Comparison of ENCODE assay signal across 20 cellular contexts in genomic region chr15:39269821-39270220, GRCh38.
DNase-seq lines count a peak whose midpoint lies in the region; ATAC-seq and TF ChIP-seq lines count a peak whose summit lies in the region.
"Had no signal": no experiment of that assay in that cellular context is flagged by ENCODE, and none has a peak within 500 bp of the region (broad histone marks: within the 10 kb centered on the region; RNA-seq: fewer than 3 reads in every experiment).

No MANE protein-coding gene starts in this region.

- H2AK9ac ChIP-seq in IMR-90 (replicated peaks; ENCODE audit: low read depth, low read length, poor library complexity) = peak overlapping the region; percentile 42

- H4K20me1 ChIP-seq in IMR-90 (ENCODE audit: insufficient read depth, low read length) = no peaks in the 10 kb centered on the region

- no peaks in the 10 kb centered on the region for H3K27me3 ChIP-seq in ACC112 (ENCODE audit: insufficient read depth, low read length)
- no peaks in the 10 kb centered on the region for H3K27me3 ChIP-seq in IMR-90 (ENCODE audit: control insufficient read depth, insufficient read depth, low read length)
- no peaks in the 10 kb centered on the region for H3K27me3 ChIP-seq in mesenchymal stem cell (ENCODE audit: control insufficient read depth in 1 of 2, insufficient read depth in 1 of 2, low read length in 2 of 2)
- no peaks in the 10 kb centered on the region for H3K27me3 ChIP-seq in tibial nerve
- no peaks in the 10 kb centered on the region for H3K27me3 ChIP-seq in testis
- H3K27me3 ChIP-seq: esophagus squamous epithelium had no signal

- in situ Hi-C loops in IMR-90 (cut with MboI; ENCODE audit: low sequenced_read_pairs) = no loop called here

- peaks cover 3 to 11% of the 10 kb centered on the region in 2 experiments; a peak in 2 of 4 replicates for H3K79me1 ChIP-seq in IMR-90 (ENCODE audit: low read depth in 1 of 2, low read length in 2 of 2)
- H3K79me1 ChIP-seq in mesenchymal stem cell (replicated peaks; ENCODE audit: low read length, poor library complexity, severe bottlenecking) = no peaks in the 10 kb centered on the region

- peak overlapping the region; percentile 93 for H3K18ac ChIP-seq in IMR-90 (ENCODE audit: low read depth, low read length)
- peak overlapping the region in 1 of 2 experiments; percentile 80 for H3K18ac ChIP-seq in mesenchymal stem cell (ENCODE audit: low read depth in 1 of 2, low read length in 2 of 2)

- H2AK5ac ChIP-seq in IMR-90 (ENCODE audit: low read depth, low read length) (peak overlapping the region; percentile 81), mesenchymal stem cell (ENCODE audit: low read length, severe bottlenecking) (no peak overlapping the region)

- H4K91ac ChIP-seq in IMR-90 (ENCODE audit: insufficient read depth, low read depth, low read length) = peak overlapping the region; percentile 94
- H4K91ac ChIP-seq in mesenchymal stem cell (ENCODE audit: low read length) = no peak overlapping the region

- H3K36me3 ChIP-seq in ACC112 (ENCODE audit: insufficient read depth, low read length) = no peaks in the 10 kb centered on the region
- H3K36me3 ChIP-seq in IMR-90 (ENCODE audit: control insufficient read depth, insufficient read depth, low read length) = no peaks in the 10 kb centered on the region
- H3K36me3 ChIP-seq in mesenchymal stem cell (ENCODE audit: control insufficient read depth in 1 of 2, insufficient read depth in 2 of 2, low read depth in 1 of 2, low read length in 2 of 2) = no peaks in the 10 kb centered on the region
- no peaks in the 10 kb centered on the region for H3K36me3 ChIP-seq in tibial nerve
- no peaks in the 10 kb centered on the region for H3K36me3 ChIP-seq in testis (ENCODE audit: low read depth, missing control alignments)
- H3K36me3 ChIP-seq: esophagus squamous epithelium had no signal

- CTCF ChIA-PET in IMR-90 (lab: Yijun Ruan, JAX) = no interaction called here

- peak overlapping the region; percentile 99 for H2BK20ac ChIP-seq in IMR-90 (ENCODE audit: low read depth, low read length)

- H3K9ac ChIP-seq in IMR-90 (ENCODE audit: low read depth, low read length) = no peak overlapping the region
- H3K9ac ChIP-seq in mesenchymal stem cell (ENCODE audit: low read length) = no peak overlapping the region

- TF ChIP-seq CTCF in IMR-90 (conservative IDR thresholded peaks at IDR 0.05; ENCODE audit: low read depth, low read length) (no peak), VCaP (conservative IDR thresholded peaks at IDR 0.05) (no peak), tibial nerve (IDR thresholded peaks at IDR 0.05) (no peak), testis (IDR thresholded peaks at IDR 0.05) (no peak)

- H3K23ac ChIP-seq in IMR-90 (ENCODE audit: low read depth, low read length) (peak overlapping the region; percentile 95), mesenchymal stem cell (ENCODE audit: low read length in 2 of 2) (peak overlapping the region in 1 of 2 experiments; percentile 74)

- H3K4me1 ChIP-seq in ACC112 (ENCODE audit: control insufficient read depth, insufficient read depth, low read length, unreplicated experiment) (peaks cover 31% of the 10 kb centered on the region), IMR-90 (ENCODE audit: control insufficient read depth, insufficient read depth, low read length) (peaks cover 19% of the 10 kb centered on the region), mesenchymal stem cell (ENCODE audit: control insufficient read depth, insufficient read depth, low read depth, low read length) (peaks cover 2% of the 10 kb centered on the region), tibial nerve (peaks cover 0 to 22% (median 3%) of the 10 kb centered on the region in 4 donors), testis (no peaks in the 10 kb centered on the region)
- H3K4me1 ChIP-seq: esophagus squamous epithelium had no signal

- H3K4me2 ChIP-seq in IMR-90 (ENCODE audit: low read depth, low read length) (no peak overlapping the region), mesenchymal stem cell (ENCODE audit: low read length, poor library complexity, severe bottlenecking) (no peak overlapping the region)

- H4K8ac ChIP-seq in IMR-90 (ENCODE audit: low read depth in 2 of 2, low read length in 2 of 2) (peak overlapping the region; percentile 30 to 93), mesenchymal stem cell (ENCODE audit: low read length) (no peak overlapping the region)

- POLR2A ChIA-PET in IMR-90 (lab: Charles Lee; ENCODE audit: unreplicated experiment) = interaction anchor here (0.6 kb wide), 1 partner anchor 43 kb away, joined by 3 read pairs; no protein-coding TSS in a partner anchor

- no peak overlapping the region for H3K4me3 ChIP-seq in ACC112 (ENCODE audit: low read depth, low read length)
- H3K4me3 ChIP-seq in IMR-90 (ENCODE audit: insufficient read depth, low read depth, low read length) = no peak overlapping the region
- H3K4me3 ChIP-seq in mesenchymal stem cell (ENCODE audit: insufficient read depth in 1 of 2, low read depth in 1 of 2, low read length in 2 of 2) = no peak overlapping the region
- H3K4me3 ChIP-seq in tibial nerve = no peak overlapping the region
- H3K4me3 ChIP-seq in testis = no peak overlapping the region
- H3K4me3 ChIP-seq: esophagus squamous epithelium had no signal

- H2BK120ac ChIP-seq in IMR-90 (ENCODE audit: low read depth, low read length) (peak overlapping the region; percentile 100), mesenchymal stem cell (ENCODE audit: low read depth, low read length) (peak overlapping the region; percentile 27)

- no TSS peak for BruUV-seq in IMR-90 (replicated peaks; lab: Mats Ljungman, UMichigan)

- H3K4ac ChIP-seq in IMR-90 (ENCODE audit: low read depth, low read length) (peak overlapping the region; percentile 99), mesenchymal stem cell (ENCODE audit: low read depth in 1 of 2, low read length in 2 of 2) (peak overlapping the region; percentile 15 to 29)

- H2AFZ ChIP-seq in ACC112 (ENCODE audit: low read length, unreplicated experiment) (no peak overlapping the region), IMR-90 (replicated peaks; ENCODE audit: low read length, poor library complexity) (peak overlapping the region; percentile 49), mesenchymal stem cell (ENCODE audit: low read depth, low read length) (no peak overlapping the region)

- TF ChIP-seq RAD21 in IMR-90 (IDR thresholded peaks at IDR 0.05; ENCODE audit: low read length) = no peak

- peak overlapping the region; percentile 92 for H4K5ac ChIP-seq in IMR-90 (ENCODE audit: low read depth, low read length)

- H3K14ac ChIP-seq in IMR-90 (replicated peaks; ENCODE audit: low read depth, low read length) = peak overlapping the region; percentile 96
- peak overlapping the region in 1 of 2 experiments; percentile 46 for H3K14ac ChIP-seq in mesenchymal stem cell (ENCODE audit: low read length in 2 of 2)

- no peak for DNase-seq in IMR-90
- DNase-seq in mesenchymal stem cell = peak; percentile 29
- DNase-seq in tibial nerve (ENCODE audit: low spot score in 2 of 2) = no peak
- DNase-seq in NCI-H526 treated with DMSO at 0.1 percent for 48 hours (lab: John Stamatoyannopoulos, UW) = no peak
- DNase-seq in testis = no peak
- DNase-seq: activated CD4-positive, alpha-beta T cell treated with anti-CD3 and anti-CD28 coated beads, Interleukin-2, amount 50 U/mL, for 4 hours; amygdala; CD8-positive, alpha-beta T cell; central memory CD4-positive, alpha-beta T cell; effector CD8-positive, alpha-beta T cell; esophagus squamous epithelium; glutamatergic neuron; Kasumi-1; NCI-H1092 treated with DMSO at 0.1 percent for 48 hours; retina had no signal

- peaks cover 22% of the 10 kb centered on the region for H3K9me1 ChIP-seq in IMR-90 (ENCODE audit: insufficient read depth, low read length)

- dilution Hi-C loops in IMR-90 (cut with HindIII; ENCODE audit: low sequenced_read_pairs, unreplicated experiment) = no loop called here

- peak overlapping the region; percentile 99 for H2BK15ac ChIP-seq in IMR-90 (ENCODE audit: low read depth, low read length)
- no peak overlapping the region for H2BK15ac ChIP-seq in mesenchymal stem cell (ENCODE audit: low read depth, poor library complexity, severe bottlenecking)

- intact Hi-C loops in IMR-90 (cut with micrococcal nuclease) = no loop called here
- intact Hi-C loops in testis (cut with DNase I; ENCODE audit: low total_unique reads) = no loop called here

- no peaks in the 10 kb centered on the region for H3K9me3 ChIP-seq in IMR-90 (ENCODE audit: control insufficient read depth, insufficient read depth, low read length)
- H3K9me3 ChIP-seq in mesenchymal stem cell (ENCODE audit: control insufficient read depth, low read length) = no peaks in the 10 kb centered on the region
- no peaks in the 10 kb centered on the region for H3K9me3 ChIP-seq in tibial nerve
- H3K9me3 ChIP-seq in testis = no peaks in the 10 kb centered on the region
- H3K9me3 ChIP-seq: esophagus squamous epithelium had no signal

- H2BK5ac ChIP-seq in IMR-90 (ENCODE audit: low read depth, low read length, poor library complexity, severe bottlenecking) (peak overlapping the region; percentile 97), mesenchymal stem cell (ENCODE audit: low read depth, low read length, poor library complexity, severe bottlenecking) (no peak overlapping the region)

- TF ChIP-seq EP300 in tibial nerve (IDR thresholded peaks at IDR 0.05) = no peak

- ATAC-seq in IMR-90 (ENCODE audit: low read depth) (no peak), HG03039 (IDR thresholded peaks at IDR 0.05; ENCODE audit: unreplicated experiment) (no peak)
- ATAC-seq: CD8-positive, alpha-beta T cell; left lobe of liver had no signal

- peak overlapping the region; percentile 28 to 84 for H2BK12ac ChIP-seq in mesenchymal stem cell (ENCODE audit: low read length in 2 of 2)

- H3K56ac ChIP-seq in IMR-90 (ENCODE audit: extremely low read depth, insufficient read depth, low read length) = peak overlapping the region; percentile 51; the same call in 1 of the 2 replicates

- WGBS in IMR-90 (ENCODE audit: extremely low coverage in 2 of 2, insufficient read length in 1 of 2), 2 experiments = no CpG with 5 or more reads among the region's 4 CpGs
- 86% methylated on average over 4 of the region's 4 CpGs for WGBS in mesenchymal stem cell
- 67 to 74% methylated on average over 4 of the region's 4 CpGs for WGBS in tibial nerve, 2 donors
- 91 to 96% methylated on average over 4 of the region's 4 CpGs for WGBS in testis, 2 donors

- H3K27ac ChIP-seq in ACC112 (ENCODE audit: low read depth, low read length) (peak overlapping the region; percentile 87; the same call in 1 of the 2 replicates), IMR-90 (ENCODE audit: insufficient read depth, low read length) (peak overlapping the region; percentile 0; the same call in 1 of the 2 replicates), VCaP (peak overlapping the region; percentile 51), mesenchymal stem cell (ENCODE audit: low read length, poor library complexity, severe bottlenecking) (no peak overlapping the region), tibial nerve (peak overlapping the region in 2 of 4 donors; percentile 17 to 59), testis (no peak overlapping the region)
- H3K27ac ChIP-seq: esophagus squamous epithelium, RWPE1 had no signal

- no peaks in the 10 kb centered on the region for H3K79me2 ChIP-seq in ACC112 (ENCODE audit: control insufficient read depth, insufficient read depth, low read length, unreplicated experiment)

- TF ChIP-seq POLR2A in IMR-90 (IDR thresholded peaks at IDR 0.05; ENCODE audit: low read depth, low read length) (no peak), tibial nerve (IDR thresholded peaks at IDR 0.05) (no peak), testis (IDR thresholded peaks at IDR 0.05) (no peak)

TF ChIP-seq in IMR-90, 13 proteins besides CTCF, POLR2A, EP300 and RAD21 (continues in another document):
- TF ChIP-seq BHLHE40 (IDR thresholded peaks at IDR 0.05; ENCODE audit: low read depth, low read length) = no peak

Comparison
In these comparisons a context has a peak if more than half of its experiments do, and no peak if none do; other contexts are left out.
1. H3K27ac ChIP-seq: peak in ACC112 (single experiment), IMR-90 (single experiment) and VCaP (single experiment); none in mesenchymal stem cell (single experiment) and testis (0 of 2).